In genomic region chr11:111531156-111531555, GRCh38 we compare ENCODE assay signal across 14 cellular contexts. TPM values are rescaled to one million over a fixed set of nuclear protein-coding genes. Genes with fewer than 3 reads are reported as not detected.
DNase-seq lines count a peak whose midpoint lies in the region; ATAC-seq and TF ChIP-seq lines count a peak whose summit lies in the region.
"Had no signal": no experiment of that assay in that cellular context is flagged by ENCODE, and none has a peak within 500 bp of the region (broad histone marks: within the 10 kb centered on the region; RNA-seq: fewer than 3 reads in every experiment).

No MANE protein-coding gene starts in this region.

- no peaks in the 10 kb centered on the region for H3K27me3 ChIP-seq in SK-N-SH (ENCODE audit: insufficient read depth)
- no peaks in the 10 kb centered on the region for H3K27me3 ChIP-seq in fibroblast of lung (ENCODE audit: control insufficient read depth, insufficient read depth, low read length)
- H3K27me3 ChIP-seq in esophagus squamous epithelium: peaks cover 0 to 17% (median 0%) of the 10 kb centered on the region in 4 donors

- TF ChIP-seq RAD21 in SK-N-SH (IDR thresholded peaks at IDR 0.05; ENCODE audit: low read length): no peak

- H4K20me1 ChIP-seq in SK-N-SH (ENCODE audit: insufficient read depth) (no peaks in the 10 kb centered on the region), fibroblast of lung (ENCODE audit: control insufficient read depth, extremely low read depth, insufficient read depth, low read length) (no peaks in the 10 kb centered on the region)

- no peak overlapping the region for H3K4me3 Mint-ChIP-seq in activated CD4-positive, alpha-beta T cell treated with anti-CD3 and anti-CD28 coated beads for 36 hours
- H3K4me3 Mint-ChIP-seq in stimulated activated naive CD8-positive, alpha-beta T cell treated with anti-CD3 and anti-CD28 coated beads, Interleukin-15, Interleukin-2, amounts not matched to agents 100 ng/mL and 50 ng/mL, for 24 hours: peak overlapping the region; percentile 44
- H3K4me3 Mint-ChIP-seq: WTC11 had no signal

- H3K27ac ChIP-seq in SK-N-SH (ENCODE audit: low read depth in 2 of 2, low read length in 1 of 2): peak overlapping the region; percentile 64 to 91; a peak in 3 of 4 replicates
- H3K27ac ChIP-seq in fibroblast of lung (ENCODE audit: insufficient read depth, low read length): no peak overlapping the region
- H3K27ac ChIP-seq in esophagus squamous epithelium: peak overlapping the region in 1 of 4 donors; percentile 55
- H3K27ac ChIP-seq: cardiac muscle cell, spleen, tibial artery had no signal

- TF ChIP-seq CTCF in SK-N-SH (IDR thresholded peaks at IDR 0.05) (no peak), fibroblast of lung (conservative IDR thresholded peaks at IDR 0.05 in 1 of 2, IDR thresholded peaks at IDR 0.05 in 1 of 2; ENCODE audit: low read depth in 1 of 2, low read length in 2 of 2) (no peak), esophagus squamous epithelium (IDR thresholded peaks at IDR 0.05) (no peak)

- no peak for DNase-seq in activated CD4-positive, alpha-beta T cell treated with anti-CD3 and anti-CD28 coated beads for 36 hours
- DNase-seq in activated CD4-positive, alpha-beta T cell treated with anti-CD3 and anti-CD28 coated beads for 48 hours: no peak
- no peak for DNase-seq in SK-N-SH
- DNase-seq in fibroblast of lung (ENCODE audit: low read depth in 2 of 2): no peak
- DNase-seq in NCI-H1436 (lab: John Stamatoyannopoulos, UW): no peak
- no peak for DNase-seq in esophagus squamous epithelium (lab: John Stamatoyannopoulos, UW)
- DNase-seq in DMS 273 (lab: John Stamatoyannopoulos, UW; ENCODE audit: unreplicated experiment): no peak
- DNase-seq: Calu3, spleen, tibial artery had no signal

- peak overlapping the region; percentile 23; the same call in 1 of the 2 replicates for H3K4me2 ChIP-seq in SK-N-SH
- H3K4me2 ChIP-seq in fibroblast of lung (ENCODE audit: extremely low read depth, insufficient read depth, low read length): peak overlapping the region; percentile 40

- no peak for TF ChIP-seq POLR2A in esophagus squamous epithelium (IDR thresholded peaks at IDR 0.05)

- H3K79me2 ChIP-seq in SK-N-SH (ENCODE audit: insufficient read depth) (no peaks in the 10 kb centered on the region), fibroblast of lung (ENCODE audit: control insufficient read depth, insufficient read depth, low read length) (no peaks in the 10 kb centered on the region)

- no peak overlapping the region for H2AFZ ChIP-seq in SK-N-SH (ENCODE audit: low read depth)
- H2AFZ ChIP-seq in fibroblast of lung (ENCODE audit: low read length): no peak overlapping the region

- H3K9ac ChIP-seq in SK-N-SH: peak overlapping the region; percentile 71
- no peak overlapping the region for H3K9ac ChIP-seq in fibroblast of lung (ENCODE audit: insufficient read depth, low read length)

- H3K36me3 Mint-ChIP-seq in activated CD4-positive, alpha-beta T cell treated with anti-CD3 and anti-CD28 coated beads for 36 hours (ENCODE audit: low read depth): no peaks in the 10 kb centered on the region
- H3K36me3 Mint-ChIP-seq in stimulated activated naive CD8-positive, alpha-beta T cell treated with anti-CD3 and anti-CD28 coated beads, Interleukin-15, Interleukin-2, amounts not matched to agents 100 ng/mL and 50 ng/mL, for 24 hours (ENCODE audit: low read depth): no peaks in the 10 kb centered on the region
- H3K36me3 Mint-ChIP-seq: WTC11 had no signal

- peaks cover 8% of the 10 kb centered on the region for H3K27me3 Mint-ChIP-seq in activated CD4-positive, alpha-beta T cell treated with anti-CD3 and anti-CD28 coated beads for 36 hours
- peaks cover 16% of the 10 kb centered on the region for H3K27me3 Mint-ChIP-seq in stimulated activated naive CD8-positive, alpha-beta T cell treated with anti-CD3 and anti-CD28 coated beads, Interleukin-15, Interleukin-2, amounts not matched to agents 100 ng/mL and 50 ng/mL, for 24 hours

- H3F3A ChIP-seq in SK-N-SH (replicated peaks; ENCODE audit: insufficient read depth): peaks cover 62% of the 10 kb centered on the region

- CTCF ChIA-PET in activated CD4-positive, alpha-beta T cell treated with anti-CD3 and anti-CD28 coated beads for 36 hours (lab: Charles Lee): interaction anchor here (0.5 kb wide), 1 partner anchor 339 kb away, joined by 3 read pairs; no protein-coding TSS in a partner anchor
- CTCF ChIA-PET in SK-N-SH (lab: Yijun Ruan, JAX): interaction anchor here (0.8 to 1.0 kb wide), 2 partner anchors 18 to 108 kb away, joined by 3 to 4 read pairs; no protein-coding TSS in a partner anchor

- peaks cover 0 to 29% of the 10 kb centered on the region in 2 experiments for H3K4me1 ChIP-seq in SK-N-SH (ENCODE audit: control insufficient read depth in 1 of 2, insufficient read depth in 2 of 2, low read depth in 1 of 2, low read length in 1 of 2)
- H3K4me1 ChIP-seq in fibroblast of lung (ENCODE audit: control insufficient read depth, extremely low read depth, insufficient read depth, low read length): peaks cover 12% of the 10 kb centered on the region
- peaks cover 0 to 20% (median 0%) of the 10 kb centered on the region in 3 donors for H3K4me1 ChIP-seq in esophagus squamous epithelium
- H3K4me1 ChIP-seq: spleen, tibial artery had no signal

- POLR2A ChIA-PET in activated CD4-positive, alpha-beta T cell treated with anti-CD3 and anti-CD28 coated beads for 36 hours (lab: Charles Lee): interaction anchor here (0.9 to 1.6 kb wide), 3 partner anchors 8 to 18 kb away, joined by 4 to 5 read pairs (median 4); partner anchors contain the start of gene LAYN
- POLR2A ChIA-PET in SK-N-SH (lab: Yijun Ruan, JAX): no interaction called here

- no peaks in the 10 kb centered on the region for H3K9me3 Mint-ChIP-seq in activated CD4-positive, alpha-beta T cell treated with anti-CD3 and anti-CD28 coated beads for 36 hours (ENCODE audit: low read depth)
- no peaks in the 10 kb centered on the region for H3K9me3 Mint-ChIP-seq in stimulated activated naive CD8-positive, alpha-beta T cell treated with anti-CD3 and anti-CD28 coated beads, Interleukin-15, Interleukin-2, amounts not matched to agents 100 ng/mL and 50 ng/mL, for 24 hours
- H3K9me3 Mint-ChIP-seq: WTC11 had no signal

- H3K36me3 ChIP-seq in SK-N-SH (replicated peaks in 1 of 2; ENCODE audit: control insufficient read depth in 1 of 2, insufficient read depth in 2 of 2, low read length in 1 of 2): no peaks in the 10 kb centered on the region
- H3K36me3 ChIP-seq in fibroblast of lung (ENCODE audit: control insufficient read depth, insufficient read depth, low read length): no peaks in the 10 kb centered on the region
- no peaks in the 10 kb centered on the region for H3K36me3 ChIP-seq in esophagus squamous epithelium
- H3K36me3 ChIP-seq: cardiac muscle cell, spleen, tibial artery had no signal

- ATAC-seq in activated CD4-positive, alpha-beta T cell treated with anti-CD3 and anti-CD28 coated beads for 36 hours: peak; percentile 44

- H3K9me2 ChIP-seq in SK-N-SH: no peaks in the 10 kb centered on the region

- intact Hi-C loops in activated CD4-positive, alpha-beta T cell treated with anti-CD3 and anti-CD28 coated beads for 36 hours (cut with DNase I, micrococcal nuclease): loop anchor here (2.0 to 5.0 kb wide), 4 partner anchors 16 to 1184 kb away; partner anchors contain the start of genes POU2AF1 (in 2 of the 2) and HOATZ (in 1 of the 2)
- intact Hi-C loops in esophagus squamous epithelium (cut with DNase I): no loop called here

- H3K4me3 ChIP-seq in SK-N-SH (ENCODE audit: low read depth in 2 of 2, low read length in 1 of 2): no peak overlapping the region
- no peak overlapping the region for H3K4me3 ChIP-seq in fibroblast of lung (replicated peaks in 1 of 4; ENCODE audit: control extremely low read depth in 1 of 4, insufficient read depth in 1 of 4, low read depth in 3 of 4, low read length in 4 of 4)
- no peak overlapping the region for H3K4me3 ChIP-seq in esophagus squamous epithelium
- H3K4me3 ChIP-seq: cardiac muscle cell, spleen, tibial artery had no signal

- peak overlapping the region; percentile 29 for H3K27ac Mint-ChIP-seq in activated CD4-positive, alpha-beta T cell treated with anti-CD3 and anti-CD28 coated beads for 36 hours
- H3K27ac Mint-ChIP-seq in stimulated activated naive CD8-positive, alpha-beta T cell treated with anti-CD3 and anti-CD28 coated beads, Interleukin-15, Interleukin-2, amounts not matched to agents 100 ng/mL and 50 ng/mL, for 24 hours: peak overlapping the region; percentile 57
- H3K27ac Mint-ChIP-seq: WTC11 had no signal

- H3K9me3 ChIP-seq in SK-N-SH (no peaks in the 10 kb centered on the region), fibroblast of lung (ENCODE audit: control insufficient read depth, insufficient read depth, low read depth, low read length) (no peaks in the 10 kb centered on the region), esophagus squamous epithelium (no peaks in the 10 kb centered on the region)
- H3K9me3 ChIP-seq: spleen, tibial artery had no signal

- peaks cover 48% of the 10 kb centered on the region for H3K4me1 Mint-ChIP-seq in activated CD4-positive, alpha-beta T cell treated with anti-CD3 and anti-CD28 coated beads for 36 hours
- peaks cover 68% of the 10 kb centered on the region for H3K4me1 Mint-ChIP-seq in stimulated activated naive CD8-positive, alpha-beta T cell treated with anti-CD3 and anti-CD28 coated beads, Interleukin-15, Interleukin-2, amounts not matched to agents 100 ng/mL and 50 ng/mL, for 24 hours (ENCODE audit: low read depth)

- TF ChIP-seq EP300 in SK-N-SH (IDR thresholded peaks at IDR 0.05; ENCODE audit: borderline replicate concordance in 1 of 2, low read depth in 1 of 2, low read length in 1 of 2): no peak

RNA-seq across cellular contexts. Expression of gene LAYN, which starts 9.4 kb away (rescaled TPM):
- total RNA-seq in activated CD4-positive, alpha-beta T cell treated with anti-CD3 and anti-CD28 coated beads for 36 hours: 1 to 10 TPM; 5.5 to 5.6 TPM
- polyA plus RNA-seq in SK-N-SH (2012; rRNA removed) (366 and 437 TPM in 2 replicates), fibroblast of lung (94.0 and 140 TPM in 2 replicates)
- polyA plus RNA-seq in SK-N-SH (2012; cell fraction: cytosol; rRNA removed): 389 and 422 TPM in 2 replicates
- polyA plus RNA-seq in SK-N-SH (2012; cell fraction: nucleus; rRNA removed): 219 and 356 TPM in 2 replicates
- total RNA-seq in fibroblast of lung (55.7 and 117 TPM in 2 replicates), esophagus squamous epithelium (10 to 100 TPM in 2 of 4 donors, 1 to 10 TPM in 2; 1.6 to 13.0 (median 8.9) TPM)
- polyA plus RNA-seq in fibroblast of lung (2012): 57.5 and 73.8 TPM in 2 replicates
- 47.5 and 86.9 TPM in 2 replicates for polyA minus RNA-seq in fibroblast of lung (ENCODE audit: low replicate concordance)

RNA-seq across cellular contexts. Expression of gene HOATZ, which starts 16.6 kb away (rescaled TPM):
- not detected for total RNA-seq in activated CD4-positive, alpha-beta T cell treated with anti-CD3 and anti-CD28 coated beads for 36 hours
- polyA plus RNA-seq in SK-N-SH (2012; rRNA removed) (4.4 and 4.9 TPM in 2 replicates), fibroblast of lung (not detected in 2 replicates)
- 5.8 and 6.8 TPM in 2 replicates for polyA plus RNA-seq in SK-N-SH (2012; cell fraction: cytosol; rRNA removed)
- 2.7 and 3.8 TPM in 2 replicates for polyA plus RNA-seq in SK-N-SH (2012; cell fraction: nucleus; rRNA removed)
- total RNA-seq in fibroblast of lung (not detected in 2 replicates), esophagus squamous epithelium (not detected)
- polyA plus RNA-seq in fibroblast of lung (2012): 0.09 and 0.20 TPM in 2 replicates
- polyA minus RNA-seq in fibroblast of lung (ENCODE audit: low replicate concordance): not detected in 2 replicates
- total RNA-seq: Calu3, cardiac muscle cell, lung microvascular endothelial cell, spleen, WTC11 had no signal
- polyA plus RNA-seq: cardiac muscle cell, spleen had no signal

RNA-seq across cellular contexts. Expression of gene BTG4, which starts 19.0 kb away (rescaled TPM):
- total RNA-seq in activated CD4-positive, alpha-beta T cell treated with anti-CD3 and anti-CD28 coated beads for 36 hours: not detected
- polyA plus RNA-seq in SK-N-SH (2012; rRNA removed) (0.26 and 0.34 TPM in 2 replicates), fibroblast of lung (0.08 and 0.09 TPM in 2 replicates)
- 0.18 and 0.26 TPM in 2 replicates for polyA plus RNA-seq in SK-N-SH (2012; cell fraction: cytosol; rRNA removed)
- polyA plus RNA-seq in SK-N-SH (2012; cell fraction: nucleus; rRNA removed): 0.34 and 0.45 TPM in 2 replicates
- total RNA-seq in fibroblast of lung (under 0.01 and 0.33 TPM in 2 replicates), esophagus squamous epithelium (not detected)
- polyA plus RNA-seq in fibroblast of lung (2012): not detected in 2 replicates
- not detected in 2 replicates for polyA minus RNA-seq in fibroblast of lung (ENCODE audit: low replicate concordance)
- total RNA-seq: Calu3, cardiac muscle cell, lung microvascular endothelial cell, spleen, WTC11 had no signal
- polyA plus RNA-seq: cardiac muscle cell, spleen had no signal
